Comparison of ENCODE assay signal across 9 cellular contexts in the genomic region with DNA sequence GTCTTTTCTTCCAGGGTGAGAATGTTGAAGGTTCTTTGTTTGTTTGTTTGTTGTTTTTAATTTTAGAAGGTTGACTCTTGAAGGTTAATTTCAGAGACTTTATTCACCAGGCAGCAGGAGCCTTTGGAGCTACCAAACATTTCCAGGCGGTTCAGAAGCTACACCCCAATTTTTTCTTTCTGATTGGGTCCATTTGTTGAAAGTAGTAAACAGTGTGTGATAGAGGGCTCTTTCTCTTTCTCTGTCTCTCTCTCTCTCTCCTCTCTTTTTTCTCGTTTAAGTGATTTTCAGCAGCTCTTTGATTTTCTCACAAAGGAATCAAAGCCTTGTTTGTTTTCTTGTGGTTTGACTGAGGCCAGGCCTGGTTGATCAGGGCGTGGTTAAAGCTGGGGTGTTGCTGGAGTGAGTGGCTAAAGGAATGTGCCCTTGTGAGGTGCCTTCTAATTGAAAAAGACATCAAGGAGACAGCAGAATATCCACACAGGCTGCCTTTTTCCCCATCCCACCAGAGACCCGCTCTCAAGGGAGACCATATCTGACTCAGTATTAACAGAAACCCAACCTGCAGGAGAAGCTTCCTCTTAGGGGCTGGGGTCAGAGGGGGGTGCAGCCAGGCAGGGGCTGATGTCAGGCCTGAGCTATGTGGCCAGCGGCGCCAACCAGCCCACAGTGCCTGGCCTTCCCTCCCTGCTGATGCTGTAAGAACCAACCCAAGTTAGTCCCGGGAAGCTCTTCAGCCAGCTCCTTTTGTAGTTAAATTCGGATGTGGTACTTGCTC. TPM values are rescaled to one million over a fixed set of nuclear protein-coding genes. Genes with fewer than 3 reads are reported as not detected.
DNase-seq lines count a peak whose midpoint lies in the region; ATAC-seq and TF ChIP-seq lines count a peak whose summit lies in the region.
"Had no signal": no experiment of that assay in that cellular context is flagged by ENCODE, and none has a peak within 500 bp of the region (broad histone marks: within the 10 kb centered on the region; RNA-seq: fewer than 3 reads in every experiment).

No MANE protein-coding gene starts in this region.

- H3K27ac ChIP-seq in colonic mucosa, result peak overlapping the region; percentile 63
- H3K27ac ChIP-seq in lower lobe of right lung, result peak overlapping the region; percentile 89
- H3K27ac ChIP-seq: 22Rv1 had no signal

- intact Hi-C loops in colonic mucosa (cut with DNase I), result no loop called here
- intact Hi-C loops in lower lobe of right lung (cut with DNase I), result loop anchor here (10.0 kb wide), 1 partner anchor 192 kb away; no protein-coding TSS in a partner anchor

- TF ChIP-seq CTCF in colonic mucosa (IDR thresholded peaks at IDR 0.05) (no peak), lower lobe of right lung (IDR thresholded peaks at IDR 0.05) (no peak), GM13976 (IDR thresholded peaks at IDR 0.05; ENCODE audit: borderline replicate concordance, control extremely low read depth, extremely low read depth, insufficient read depth, missing control alignments) (no peak)

- peak overlapping the region in 1 of 2 donors; percentile 3 for H3K9ac ChIP-seq in colonic mucosa (ENCODE audit: low read depth in 2 of 2, low read length in 2 of 2)

- no peaks in the 10 kb centered on the region for H3K4me1 ChIP-seq in colonic mucosa
- H3K4me1 ChIP-seq in lower lobe of right lung, result peaks cover 97% of the 10 kb centered on the region

- H3K27me3 ChIP-seq in colonic mucosa, result no peaks in the 10 kb centered on the region
- no peaks in the 10 kb centered on the region for H3K27me3 ChIP-seq in lower lobe of right lung (ENCODE audit: low read depth)

- no peaks in the 10 kb centered on the region for H3K36me3 ChIP-seq in colonic mucosa
- peaks cover 23% of the 10 kb centered on the region for H3K36me3 ChIP-seq in lower lobe of right lung

- ATAC-seq in lower lobe of right lung, result peak; percentile 81

- DNase-seq in DMS 273 (lab: John Stamatoyannopoulos, UW; ENCODE audit: unreplicated experiment) (peak; percentile 54), DMS 273 treated with DMSO at 0.1 percent for 48 hours (lab: John Stamatoyannopoulos, UW) (no peak), colonic mucosa (no peak), lower lobe of right lung (peak; percentile 83), ureter (ENCODE audit: low spot score) (peak; percentile 72), GM13976 (ENCODE audit: low spot score) (no peak), OCI-M2 (lab: John Stamatoyannopoulos, UW; ENCODE audit: unreplicated experiment) (no peak)
- no peak for DNase-seq in activated CD8-positive, alpha-beta memory T cell treated with anti-CD3 and anti-CD28 coated beads, Interleukin-2, amount 50 U/mL, for 4 hours

- in situ Hi-C loops in GM13976 (cut with MboI; ENCODE audit: low sequenced_read_pairs, unreplicated experiment), result no loop called here

- H3K9me3 ChIP-seq in colonic mucosa, result no peaks in the 10 kb centered on the region
- no peaks in the 10 kb centered on the region for H3K9me3 ChIP-seq in lower lobe of right lung

- peak overlapping the region; percentile 19 for H3K4me3 ChIP-seq in colonic mucosa
- H3K4me3 ChIP-seq in lower lobe of right lung, result peak overlapping the region; percentile 66

RNA-seq across cellular contexts. Expression of a gene that starts 40.4 kb away (rescaled TPM):
- total RNA-seq in colonic mucosa (10 to 100 TPM; 43.5 to 45.8 TPM), lower lobe of right lung (69.8 TPM), ureter (63.4 TPM)

Comparison
In these comparisons a context has a peak if more than half of its experiments do, and no peak if none do; other contexts are left out.
1. DNase-seq: peak in DMS 273 (single experiment), lower lobe of right lung (single experiment) and ureter (single experiment); none in DMS 273 treated with DMSO at 0.1 percent for 48 hours (single experiment), colonic mucosa (single experiment), activated CD8-positive, alpha-beta memory T cell treated with anti-CD3 and anti-CD28 coated beads, Interleukin-2, amount 50 U/mL, for 4 hours (single experiment), GM13976 (single experiment) and OCI-M2 (single experiment).